Comparison of ENCODE assay signal across 1 cellular context in the genomic region with DNA sequence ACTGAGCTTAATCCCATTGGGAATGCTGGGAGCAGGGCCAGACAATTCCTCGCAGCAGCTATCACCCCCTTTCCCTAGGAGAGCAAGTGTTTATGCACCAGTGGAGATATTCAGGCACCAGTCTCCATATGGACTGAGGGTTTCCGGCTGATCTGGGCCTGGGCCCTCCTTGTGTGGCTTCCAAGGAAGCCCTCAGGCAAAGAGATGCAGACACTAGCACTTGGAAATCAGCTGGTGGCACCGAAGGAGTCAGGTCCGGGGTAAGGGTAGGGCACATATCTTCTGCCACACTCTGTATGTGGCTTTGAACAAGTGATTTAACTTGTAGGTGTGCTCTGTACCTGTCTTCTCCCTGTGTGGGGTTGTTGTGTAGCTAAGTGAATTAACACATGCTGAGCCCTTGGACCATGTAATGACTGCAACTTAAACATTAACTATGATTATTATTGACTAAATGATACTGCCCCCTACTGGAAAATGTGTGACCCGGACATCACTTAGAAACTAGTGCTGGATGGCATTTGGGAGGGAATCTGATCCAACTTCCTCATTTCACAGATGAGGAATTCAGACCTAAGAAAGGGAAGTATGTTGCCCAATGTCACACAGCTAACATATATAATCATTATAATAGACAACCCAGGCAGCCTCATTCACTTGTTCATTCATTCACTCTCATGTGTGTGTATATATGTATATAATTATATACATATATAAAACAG.
TF ChIP-seq lines count a peak whose summit lies in the region.

No MANE protein-coding gene starts in this region.

TF ChIP-seq in K562, 482 proteins besides CTCF, POLR2A, EP300 and RAD21 (continued from another document):
- TF ChIP-seq, protein P1, sequence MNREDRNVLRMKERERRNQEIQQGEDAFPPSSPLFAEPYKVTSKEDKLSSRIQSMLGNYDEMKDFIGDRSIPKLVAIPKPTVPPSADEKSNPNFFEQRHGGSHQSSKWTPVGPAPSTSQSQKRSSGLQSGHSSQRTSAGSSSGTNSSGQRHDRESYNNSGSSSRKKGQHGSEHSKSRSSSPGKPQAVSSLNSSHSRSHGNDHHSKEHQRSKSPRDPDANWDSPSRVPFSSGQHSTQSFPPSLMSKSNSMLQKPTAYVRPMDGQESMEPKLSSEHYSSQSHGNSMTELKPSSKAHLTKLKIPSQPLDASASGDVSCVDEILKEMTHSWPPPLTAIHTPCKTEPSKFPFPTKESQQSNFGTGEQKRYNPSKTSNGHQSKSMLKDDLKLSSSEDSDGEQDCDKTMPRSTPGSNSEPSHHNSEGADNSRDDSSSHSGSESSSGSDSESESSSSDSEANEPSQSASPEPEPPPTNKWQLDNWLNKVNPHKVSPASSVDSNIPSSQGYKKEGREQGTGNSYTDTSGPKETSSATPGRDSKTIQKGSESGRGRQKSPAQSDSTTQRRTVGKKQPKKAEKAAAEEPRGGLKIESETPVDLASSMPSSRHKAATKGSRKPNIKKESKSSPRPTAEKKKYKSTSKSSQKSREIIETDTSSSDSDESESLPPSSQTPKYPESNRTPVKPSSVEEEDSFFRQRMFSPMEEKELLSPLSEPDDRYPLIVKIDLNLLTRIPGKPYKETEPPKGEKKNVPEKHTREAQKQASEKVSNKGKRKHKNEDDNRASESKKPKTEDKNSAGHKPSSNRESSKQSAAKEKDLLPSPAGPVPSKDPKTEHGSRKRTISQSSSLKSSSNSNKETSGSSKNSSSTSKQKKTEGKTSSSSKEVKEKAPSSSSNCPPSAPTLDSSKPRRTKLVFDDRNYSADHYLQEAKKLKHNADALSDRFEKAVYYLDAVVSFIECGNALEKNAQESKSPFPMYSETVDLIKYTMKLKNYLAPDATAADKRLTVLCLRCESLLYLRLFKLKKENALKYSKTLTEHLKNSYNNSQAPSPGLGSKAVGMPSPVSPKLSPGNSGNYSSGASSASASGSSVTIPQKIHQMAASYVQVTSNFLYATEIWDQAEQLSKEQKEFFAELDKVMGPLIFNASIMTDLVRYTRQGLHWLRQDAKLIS (CRISPR knock-in tag; IDR thresholded peaks at IDR 0.05) = no peak
- TF ChIP-seq TFAM (CRISPR knock-in tag; conservative IDR thresholded peaks at IDR 0.05) (no peak), ELF4 (CRISPR knock-in tag; IDR thresholded peaks at IDR 0.05) (no peak), RCOR1 (IDR thresholded peaks at IDR 0.05; ENCODE audit: borderline replicate concordance in 1 of 2, low read depth in 2 of 2, low read length in 2 of 2) (peak in 1 of 2 experiments; percentile 57; a peak in 1 of 4 replicates), ZFP36 (IDR thresholded peaks at IDR 0.05; ENCODE audit: low read depth, low read length, partially characterized antibody) (peak; percentile 65), ILK (tag; IDR thresholded peaks at IDR 0.05; ENCODE audit: borderline replicate concordance, low read depth) (no peak), SPI1 (IDR thresholded peaks at IDR 0.05; ENCODE audit: borderline replicate concordance, low read depth, low read length) (peak; percentile 94), PHTF2 (CRISPR knock-in tag; IDR thresholded peaks at IDR 0.05) (no peak), MEF2D (tag; conservative IDR thresholded peaks at IDR 0.05; ENCODE audit: low read depth) (no peak), SAFB (IDR thresholded peaks at IDR 0.05; ENCODE audit: borderline replicate concordance, low read depth, low read length) (no peak), CEBPG (CRISPR knock-in tag; IDR thresholded peaks at IDR 0.05) (no peak; the same call in 1 of the 2 replicates), CEBPG (tag; conservative IDR thresholded peaks at IDR 0.05 in 1 of 2, IDR thresholded peaks at IDR 0.05 in 1 of 2) (peak; percentile 70 to 75), CTCFL (IDR thresholded peaks at IDR 0.05; ENCODE audit: borderline replicate concordance, insufficient read depth, low read depth, low read length, poor library complexity, severe bottlenecking) (peak; percentile 63), ETV1 (tag; conservative IDR thresholded peaks at IDR 0.05; ENCODE audit: low read depth) (no peak), TEAD1 (CRISPR knock-in tag; IDR thresholded peaks at IDR 0.05) (0 out of 4 replicates have a peak, but pooled peaks of 1 of the 2 experiments have one; percentile 45), EWSR1 (IDR thresholded peaks at IDR 0.05; ENCODE audit: borderline replicate concordance, low read depth, partially characterized antibody) (no peak), RBM39 (optimal IDR thresholded peaks at IDR 0.05; ENCODE audit: low read depth, low read length) (no peak), FOXK2 (conservative IDR thresholded peaks at IDR 0.05 in 1 of 2, IDR thresholded peaks at IDR 0.05 in 1 of 2; ENCODE audit: low read depth in 2 of 2) (no peak), NFE2 (IDR thresholded peaks at IDR 0.05; ENCODE audit: low read depth) (no peak), NEUROD1 (IDR thresholded peaks at IDR 0.05; ENCODE audit: borderline replicate concordance, low read depth, low read length, partially characterized antibody) (no peak), POLR2H (tag; IDR thresholded peaks at IDR 0.05; ENCODE audit: low read depth) (no peak), CBX5 (IDR thresholded peaks at IDR 0.05; ENCODE audit: borderline replicate concordance, low read depth) (no peak), CCNT2 (IDR thresholded peaks at IDR 0.05; ENCODE audit: borderline replicate concordance, extremely low read depth, insufficient read length, low read depth, low read length) (no peak), ZNF280A (IDR thresholded peaks at IDR 0.05; ENCODE audit: low read depth, partially characterized antibody) (no peak), PHF20 (IDR thresholded peaks at IDR 0.05; ENCODE audit: partially characterized antibody) (no peak), ZNF143 (CRISPR knock-in tag; IDR thresholded peaks at IDR 0.05) (no peak), TCF7 (IDR thresholded peaks at IDR 0.05; ENCODE audit: borderline replicate concordance) (no peak), ZNF395 (CRISPR knock-in tag; IDR thresholded peaks at IDR 0.05) (no peak), TAF1 (IDR thresholded peaks at IDR 0.05; ENCODE audit: control insufficient read depth, extremely low read depth, insufficient read depth, low read length, severe bottlenecking) (no peak), ZNF584 (CRISPR knock-in tag; IDR thresholded peaks at IDR 0.05; ENCODE audit: low read depth) (no peak), ZKSCAN1 (IDR thresholded peaks at IDR 0.05; ENCODE audit: low read depth, low read length) (no peak), RFX1 (IDR thresholded peaks at IDR 0.05) (no peak), ZNF668 (CRISPR knock-in tag; IDR thresholded peaks at IDR 0.05) (no peak), HES1 (IDR thresholded peaks at IDR 0.05; ENCODE audit: low read depth) (no peak)
- TF ChIP-seq, protein P2, sequence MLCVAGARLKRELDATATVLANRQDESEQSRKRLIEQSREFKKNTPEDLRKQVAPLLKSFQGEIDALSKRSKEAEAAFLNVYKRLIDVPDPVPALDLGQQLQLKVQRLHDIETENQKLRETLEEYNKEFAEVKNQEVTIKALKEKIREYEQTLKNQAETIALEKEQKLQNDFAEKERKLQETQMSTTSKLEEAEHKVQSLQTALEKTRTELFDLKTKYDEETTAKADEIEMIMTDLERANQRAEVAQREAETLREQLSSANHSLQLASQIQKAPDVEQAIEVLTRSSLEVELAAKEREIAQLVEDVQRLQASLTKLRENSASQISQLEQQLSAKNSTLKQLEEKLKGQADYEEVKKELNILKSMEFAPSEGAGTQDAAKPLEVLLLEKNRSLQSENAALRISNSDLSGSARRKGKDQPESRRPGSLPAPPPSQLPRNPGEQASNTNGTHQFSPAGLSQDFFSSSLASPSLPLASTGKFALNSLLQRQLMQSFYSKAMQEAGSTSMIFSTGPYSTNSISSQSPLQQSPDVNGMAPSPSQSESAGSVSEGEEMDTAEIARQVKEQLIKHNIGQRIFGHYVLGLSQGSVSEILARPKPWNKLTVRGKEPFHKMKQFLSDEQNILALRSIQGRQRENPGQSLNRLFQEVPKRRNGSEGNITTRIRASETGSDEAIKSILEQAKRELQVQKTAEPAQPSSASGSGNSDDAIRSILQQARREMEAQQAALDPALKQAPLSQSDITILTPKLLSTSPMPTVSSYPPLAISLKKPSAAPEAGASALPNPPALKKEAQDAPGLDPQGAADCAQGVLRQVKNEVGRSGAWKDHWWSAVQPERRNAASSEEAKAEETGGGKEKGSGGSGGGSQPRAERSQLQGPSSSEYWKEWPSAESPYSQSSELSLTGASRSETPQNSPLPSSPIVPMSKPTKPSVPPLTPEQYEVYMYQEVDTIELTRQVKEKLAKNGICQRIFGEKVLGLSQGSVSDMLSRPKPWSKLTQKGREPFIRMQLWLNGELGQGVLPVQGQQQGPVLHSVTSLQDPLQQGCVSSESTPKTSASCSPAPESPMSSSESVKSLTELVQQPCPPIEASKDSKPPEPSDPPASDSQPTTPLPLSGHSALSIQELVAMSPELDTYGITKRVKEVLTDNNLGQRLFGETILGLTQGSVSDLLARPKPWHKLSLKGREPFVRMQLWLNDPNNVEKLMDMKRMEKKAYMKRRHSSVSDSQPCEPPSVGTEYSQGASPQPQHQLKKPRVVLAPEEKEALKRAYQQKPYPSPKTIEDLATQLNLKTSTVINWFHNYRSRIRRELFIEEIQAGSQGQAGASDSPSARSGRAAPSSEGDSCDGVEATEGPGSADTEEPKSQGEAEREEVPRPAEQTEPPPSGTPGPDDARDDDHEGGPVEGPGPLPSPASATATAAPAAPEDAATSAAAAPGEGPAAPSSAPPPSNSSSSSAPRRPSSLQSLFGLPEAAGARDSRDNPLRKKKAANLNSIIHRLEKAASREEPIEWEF (CRISPR knock-in tag; IDR thresholded peaks at IDR 0.05) = no peak
- TF ChIP-seq, protein P3, sequence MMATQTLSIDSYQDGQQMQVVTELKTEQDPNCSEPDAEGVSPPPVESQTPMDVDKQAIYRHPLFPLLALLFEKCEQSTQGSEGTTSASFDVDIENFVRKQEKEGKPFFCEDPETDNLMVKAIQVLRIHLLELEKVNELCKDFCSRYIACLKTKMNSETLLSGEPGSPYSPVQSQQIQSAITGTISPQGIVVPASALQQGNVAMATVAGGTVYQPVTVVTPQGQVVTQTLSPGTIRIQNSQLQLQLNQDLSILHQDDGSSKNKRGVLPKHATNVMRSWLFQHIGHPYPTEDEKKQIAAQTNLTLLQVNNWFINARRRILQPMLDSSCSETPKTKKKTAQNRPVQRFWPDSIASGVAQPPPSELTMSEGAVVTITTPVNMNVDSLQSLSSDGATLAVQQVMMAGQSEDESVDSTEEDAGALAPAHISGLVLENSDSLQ (IDR thresholded peaks at IDR 0.05) = 0 out of 2 replicates have a peak, but pooled peaks have one; percentile 9
